Comparison of ENCODE assay signal across 24 cellular contexts in genomic region chr17:68294617-68295016, GRCh38. TPM values are rescaled to one million over a fixed set of nuclear protein-coding genes. Genes with fewer than 3 reads are reported as not detected.
DNase-seq lines count a peak whose midpoint lies in the region; ATAC-seq, FAIRE-seq and TF ChIP-seq lines count a peak whose summit lies in the region.
"Had no signal": no experiment of that assay in that cellular context is flagged by ENCODE, and none has a peak within 500 bp of the region (broad histone marks: within the 10 kb centered on the region; RNA-seq: fewer than 3 reads in every experiment).

No MANE protein-coding gene starts in this region.

- H3K9me3 ChIP-seq in Caco-2, result no peaks in the 10 kb centered on the region
- no peaks in the 10 kb centered on the region for H3K9me3 ChIP-seq in upper lobe of left lung
- H3K9me3 ChIP-seq: BE2C, lower lobe of right lung, right lobe of liver had no signal

- no peaks in the 10 kb centered on the region for H3K36me3 ChIP-seq in Caco-2 (ENCODE audit: control insufficient read depth, insufficient read depth, low read length)
- no peaks in the 10 kb centered on the region for H3K36me3 ChIP-seq in upper lobe of left lung
- H3K36me3 ChIP-seq: BE2C, lower lobe of right lung, right lobe of liver had no signal

- POLR2A ChIA-PET in activated naive CD8-positive, alpha-beta T cell treated with anti-CD3 and anti-CD28 coated beads, Interleukin-2, amount 10 ng/mL, durations not matched to agents 7 days and 5 days (lab: Charles Lee), result no interaction called here
- POLR2A ChIA-PET in Caco-2 (lab: Charles Lee), result no interaction called here

- no peak for DNase-seq in activated naive CD8-positive, alpha-beta T cell treated with anti-CD3 and anti-CD28 coated beads, Interleukin-2, amount 10 ng/mL, durations not matched to agents 7 days and 5 days
- no peak for DNase-seq in activated naive CD8-positive, alpha-beta T cell treated with anti-CD3 and anti-CD28 coated beads, Interleukin-2, amount 50 U/mL, for 24 hours
- DNase-seq in head of caudate nucleus (peak in 25 of 42 donors; percentile 18 to 68 (median 34)), putamen (ENCODE audit: low spot score) (peak; percentile 31), Caco-2 (no peak), upper lobe of left lung (no peak), GM12892 (ENCODE audit: insufficient read length) (no peak)
- DNase-seq: ACHN; activated gamma-delta T cell; activated T-cell treated with anti-CD3 and anti-CD28 coated beads for 4 hours; BE2C; effector CD4-positive, alpha-beta T cell; kidney; lower lobe of right lung; NCI-H1048; NCI-H1694 treated with DMSO at 0.1 percent for 48 hours; NCI-H2171 treated with DMSO at 0.1 percent for 48 hours; NCI-H524 treated with DMSO at 0.1 percent for 48 hours; right lobe of liver; SHP77 treated with DMSO at 0.1 percent for 48 hours had no signal

- no peak overlapping the region for H3K4me3 ChIP-seq in Caco-2 (ENCODE audit: low read depth, low read length)
- H3K4me3 ChIP-seq in upper lobe of left lung, result no peak overlapping the region
- H3K4me3 ChIP-seq: lower lobe of right lung, right lobe of liver had no signal

- no peak overlapping the region for H3K4me3 Mint-ChIP-seq in activated naive CD8-positive, alpha-beta T cell treated with anti-CD3 and anti-CD28 coated beads, Interleukin-2, amount 10 ng/mL, durations not matched to agents 7 days and 5 days
- H3K4me3 Mint-ChIP-seq in activated naive CD8-positive, alpha-beta T cell treated with anti-CD3 and anti-CD28 coated beads, Interleukin-2, amount 50 U/mL, for 24 hours, result no peak overlapping the region
- H3K4me3 Mint-ChIP-seq in IgD-negative memory B cell, result peak overlapping the region in 1 of 4 donors; percentile 85
- H3K4me3 Mint-ChIP-seq in Caco-2 (ENCODE audit: unreplicated experiment), result no peak overlapping the region

- H3K36me3 Mint-ChIP-seq in activated naive CD8-positive, alpha-beta T cell treated with anti-CD3 and anti-CD28 coated beads, Interleukin-2, amount 10 ng/mL, durations not matched to agents 7 days and 5 days, result peaks cover 4% of the 10 kb centered on the region
- no peaks in the 10 kb centered on the region for H3K36me3 Mint-ChIP-seq in activated naive CD8-positive, alpha-beta T cell treated with anti-CD3 and anti-CD28 coated beads, Interleukin-2, amount 50 U/mL, for 24 hours (ENCODE audit: low read depth)
- no peaks in the 10 kb centered on the region for H3K36me3 Mint-ChIP-seq in IgD-negative memory B cell
- H3K36me3 Mint-ChIP-seq in Caco-2 (ENCODE audit: insufficient read depth, unreplicated experiment), result peaks cover 5% of the 10 kb centered on the region

- TF ChIP-seq CTCF in Caco-2 (IDR thresholded peaks at IDR 0.05; ENCODE audit: insufficient read depth in 1 of 2, low read depth in 1 of 2, low read length in 1 of 2, severe bottlenecking in 1 of 2, unreplicated experiment in 1 of 2), result no peak
- TF ChIP-seq CTCF in upper lobe of left lung (IDR thresholded peaks at IDR 0.05), result no peak

- 88 to 90% methylated on average over 4 of the region's 4 CpGs for WGBS in upper lobe of left lung, 2 donors

- H3K9me3 Mint-ChIP-seq in activated naive CD8-positive, alpha-beta T cell treated with anti-CD3 and anti-CD28 coated beads, Interleukin-2, amount 10 ng/mL, durations not matched to agents 7 days and 5 days, result no peaks in the 10 kb centered on the region
- no peaks in the 10 kb centered on the region for H3K9me3 Mint-ChIP-seq in activated naive CD8-positive, alpha-beta T cell treated with anti-CD3 and anti-CD28 coated beads, Interleukin-2, amount 50 U/mL, for 24 hours
- no peaks in the 10 kb centered on the region for H3K9me3 Mint-ChIP-seq in IgD-negative memory B cell
- no peaks in the 10 kb centered on the region for H3K9me3 Mint-ChIP-seq in Caco-2 (ENCODE audit: unreplicated experiment)

- no peak for TF ChIP-seq EP300 in upper lobe of left lung (IDR thresholded peaks at IDR 0.05)

- peak overlapping the region; percentile 14 for H3K27ac Mint-ChIP-seq in activated naive CD8-positive, alpha-beta T cell treated with anti-CD3 and anti-CD28 coated beads, Interleukin-2, amount 10 ng/mL, durations not matched to agents 7 days and 5 days
- H3K27ac Mint-ChIP-seq in activated naive CD8-positive, alpha-beta T cell treated with anti-CD3 and anti-CD28 coated beads, Interleukin-2, amount 50 U/mL, for 24 hours, result no peak overlapping the region
- peak overlapping the region; percentile 30 to 63 (median 39) for H3K27ac Mint-ChIP-seq in IgD-negative memory B cell
- H3K27ac Mint-ChIP-seq in Caco-2 (ENCODE audit: unreplicated experiment), result no peak overlapping the region

- H3K27me3 ChIP-seq in Caco-2 (replicated peaks; ENCODE audit: control insufficient read depth, insufficient read depth, low read length) (no peaks in the 10 kb centered on the region), upper lobe of left lung (peaks cover 0 to 22% (median 8%) of the 10 kb centered on the region in 4 donors)
- H3K27me3 ChIP-seq: BE2C had no signal

- no TSS peak for BruUV-seq in Caco-2 (replicated peaks; lab: Mats Ljungman, UMichigan)

- no peak for ATAC-seq in activated naive CD8-positive, alpha-beta T cell treated with anti-CD3 and anti-CD28 coated beads, Interleukin-2, amount 10 ng/mL, durations not matched to agents 7 days and 5 days (ENCODE audit: low read depth)
- ATAC-seq in activated naive CD8-positive, alpha-beta T cell treated with anti-CD3 and anti-CD28 coated beads, Interleukin-2, amount 50 U/mL, for 24 hours, result no peak
- no peak for ATAC-seq in upper lobe of left lung (ENCODE audit: low FRiP score in 2 of 2)
- ATAC-seq: lower lobe of right lung, Panc1, right lobe of liver had no signal

- H3K27me3 Mint-ChIP-seq in activated naive CD8-positive, alpha-beta T cell treated with anti-CD3 and anti-CD28 coated beads, Interleukin-2, amount 10 ng/mL, durations not matched to agents 7 days and 5 days, result no peaks in the 10 kb centered on the region
- no peaks in the 10 kb centered on the region for H3K27me3 Mint-ChIP-seq in activated naive CD8-positive, alpha-beta T cell treated with anti-CD3 and anti-CD28 coated beads, Interleukin-2, amount 50 U/mL, for 24 hours
- H3K27me3 Mint-ChIP-seq in IgD-negative memory B cell (no peaks in the 10 kb centered on the region), Caco-2 (ENCODE audit: insufficient read depth, unreplicated experiment) (peaks cover 3% of the 10 kb centered on the region)

- intact Hi-C loops in head of caudate nucleus (cut with DNase I), result loop anchor here (10.0 kb wide), 1 partner anchor 140 kb away; no protein-coding TSS in a partner anchor
- intact Hi-C loops in Caco-2 (cut with micrococcal nuclease; ENCODE audit: unreplicated experiment), result no loop called here

- H3K4me1 ChIP-seq in Caco-2, result peaks cover 6% of the 10 kb centered on the region; the same call in 1 of the 2 replicates
- peaks cover 19 to 33% (median 28%) of the 10 kb centered on the region in 4 donors for H3K4me1 ChIP-seq in upper lobe of left lung

- no peak for FAIRE-seq in GM12892 (lab: Jason Lieb, UNC)
- FAIRE-seq: D721Med, kidney had no signal

- CTCF ChIA-PET in Caco-2 (lab: Charles Lee), result no interaction called here

- H3K4me1 Mint-ChIP-seq in activated naive CD8-positive, alpha-beta T cell treated with anti-CD3 and anti-CD28 coated beads, Interleukin-2, amount 10 ng/mL, durations not matched to agents 7 days and 5 days, result peaks cover 42% of the 10 kb centered on the region
- H3K4me1 Mint-ChIP-seq in activated naive CD8-positive, alpha-beta T cell treated with anti-CD3 and anti-CD28 coated beads, Interleukin-2, amount 50 U/mL, for 24 hours, result peaks cover 62% of the 10 kb centered on the region
- peaks cover 18 to 25% (median 22%) of the 10 kb centered on the region in 3 donors for H3K4me1 Mint-ChIP-seq in IgD-negative memory B cell
- peaks cover 8% of the 10 kb centered on the region for H3K4me1 Mint-ChIP-seq in Caco-2 (ENCODE audit: low read depth, unreplicated experiment)

- no peak for TF ChIP-seq POLR2A in upper lobe of left lung (IDR thresholded peaks at IDR 0.05)
- TF ChIP-seq POLR2A in GM12892 (IDR thresholded peaks at IDR 0.05; ENCODE audit: low read depth, low read length), result no peak

- no peak overlapping the region for H3K27ac ChIP-seq in upper lobe of left lung
- H3K27ac ChIP-seq: epithelial cell of prostate, lower lobe of right lung, right lobe of liver had no signal

RNA-seq across cellular contexts. Expression of gene ARSG, which starts 3.3 kb away (rescaled TPM):
- 10 to 100 TPM; 10.4 to 10.9 TPM for total RNA-seq in activated naive CD8-positive, alpha-beta T cell treated with anti-CD3 and anti-CD28 coated beads, Interleukin-2, amount 10 ng/mL, durations not matched to agents 7 days and 5 days
- polyA plus RNA-seq in IgD-negative memory B cell, result 10.6 TPM
- total RNA-seq in Caco-2 (2022) (5.8 and 6.1 TPM in 2 replicates), upper lobe of left lung (10 to 100 TPM in 2 of 6 donors, 1 to 10 TPM in 4; 3.6 to 16.8 (median 7.7) TPM)
- polyA plus RNA-seq in GM12892 (2012; ENCODE audit: missing spikeins), result 5.7 TPM

RNA-seq across cellular contexts. Expression of gene SLC16A6, which starts 3.7 kb away (rescaled TPM):
- 1 to 10 TPM; 5.8 to 6.5 TPM for total RNA-seq in activated naive CD8-positive, alpha-beta T cell treated with anti-CD3 and anti-CD28 coated beads, Interleukin-2, amount 10 ng/mL, durations not matched to agents 7 days and 5 days
- 0.33 TPM for polyA plus RNA-seq in IgD-negative memory B cell
- total RNA-seq in Caco-2 (2022) (0.95 and 1.0 TPM in 2 replicates), upper lobe of left lung (1 to 10 TPM; 2.4 to 9.9 (median 6.5) TPM)
- polyA plus RNA-seq in GM12892 (2012; ENCODE audit: missing spikeins), result 2.7 TPM

RNA-seq across cellular contexts. Expression of gene AMZ2, which starts 46.8 kb away (rescaled TPM):
- total RNA-seq in activated naive CD8-positive, alpha-beta T cell treated with anti-CD3 and anti-CD28 coated beads, Interleukin-2, amount 10 ng/mL, durations not matched to agents 7 days and 5 days, result 10 to 100 TPM; 84.2 to 84.5 TPM
- polyA plus RNA-seq in IgD-negative memory B cell, result 80.0 TPM
- 52.2 and 60.2 TPM in 2 replicates for total RNA-seq in Caco-2 (2022)
- total RNA-seq in upper lobe of left lung, result 10 to 100 TPM; 19.4 to 50.3 (median 45.8) TPM
- polyA plus RNA-seq in GM12892 (2012; ENCODE audit: missing spikeins), result 118 TPM

Comparison
In these comparisons a context has a peak if more than half of its experiments do, and no peak if none do; other contexts are left out.
1. H3K27ac Mint-ChIP-seq: peak in activated naive CD8-positive, alpha-beta T cell treated with anti-CD3 and anti-CD28 coated beads, Interleukin-2, amount 10 ng/mL, durations not matched to agents 7 days and 5 days (single experiment) and IgD-negative memory B cell (3 of 3); none in activated naive CD8-positive, alpha-beta T cell treated with anti-CD3 and anti-CD28 coated beads, Interleukin-2, amount 50 U/mL, for 24 hours (single experiment) and Caco-2 (single experiment).
2. DNase-seq: peak in head of caudate nucleus (25 of 42) and putamen (single experiment); none in activated naive CD8-positive, alpha-beta T cell treated with anti-CD3 and anti-CD28 coated beads, Interleukin-2, amount 10 ng/mL, durations not matched to agents 7 days and 5 days (single experiment), activated naive CD8-positive, alpha-beta T cell treated with anti-CD3 and anti-CD28 coated beads, Interleukin-2, amount 50 U/mL, for 24 hours (single experiment), Caco-2 (0 of 2), upper lobe of left lung (0 of 2) and GM12892 (single experiment).